23 cellular contexts compared by ENCODE assay signal in the genomic region with DNA sequence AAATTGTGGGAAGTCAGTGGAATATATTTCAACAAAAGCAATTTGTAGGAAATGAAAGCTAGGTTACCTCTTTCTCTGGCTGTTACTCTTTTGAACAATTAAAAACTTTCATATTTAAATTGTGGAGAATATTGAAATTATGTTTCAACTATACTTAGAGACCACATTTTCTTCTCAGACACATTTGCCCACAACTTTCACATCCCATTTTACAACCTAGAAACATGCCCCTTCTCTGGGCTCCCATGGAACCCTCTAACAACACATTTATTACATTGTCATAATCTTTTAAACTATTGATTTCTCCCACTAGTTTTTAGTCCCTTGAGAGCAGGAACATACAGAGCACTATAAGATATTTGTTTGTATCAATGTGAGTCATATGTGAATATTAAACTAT.
DNase-seq lines count a peak whose midpoint lies in the region; ATAC-seq and TF ChIP-seq lines count a peak whose summit lies in the region.
"Had no signal": no experiment of that assay in that cellular context is flagged by ENCODE, and none has a peak within 500 bp of the region (broad histone marks: within the 10 kb centered on the region; RNA-seq: fewer than 3 reads in every experiment).

No MANE protein-coding gene starts in this region.

- no peak overlapping the region for H3K14ac ChIP-seq in H9 (ENCODE audit: insufficient read depth, low read length)

- no peaks in the 10 kb centered on the region for H3K27me3 ChIP-seq in H9 (ENCODE audit: insufficient read depth, low read length)
- H3K27me3 ChIP-seq: SJCRH30 had no signal

- CTCF ChIA-PET in activated CD8-positive, alpha-beta T cell treated with anti-CD3 and anti-CD28 coated beads, Interleukin-2, amount 10 ng/mL, durations not matched to agents 7 days and 5 days (lab: Charles Lee), result no interaction called here

- no peak overlapping the region for H3T11ph ChIP-seq in H9 (ENCODE audit: low read length)

- H2BK5ac ChIP-seq in H9 (ENCODE audit: insufficient read length, low read length), result no peak overlapping the region

- H2BK12ac ChIP-seq in H9 (ENCODE audit: insufficient read length, low read depth, low read length), result no peak overlapping the region

- H3K9me3 Mint-ChIP-seq in H9, result no peaks in the 10 kb centered on the region
- H3K9me3 Mint-ChIP-seq in activated CD8-positive, alpha-beta T cell treated with anti-CD3 and anti-CD28 coated beads, Interleukin-2, amount 10 ng/mL, durations not matched to agents 7 days and 5 days (ENCODE audit: insufficient read depth), result no peaks in the 10 kb centered on the region
- H3K9me3 Mint-ChIP-seq: CD8-positive, alpha-beta T cell; T-helper 1 cell treated with Interleukin-12 subunit alpha and Interleukin-12 subunit beta and Interleukin-4 antibody, amounts not matched to agents 30 μg/mL and 1 μg/mL, for 36 hours had no signal

- no peak overlapping the region for H2AFZ ChIP-seq in H9 (ENCODE audit: low read length)

- no peaks in the 10 kb centered on the region for H3K27me3 Mint-ChIP-seq in H9 (ENCODE audit: low read depth)
- no peaks in the 10 kb centered on the region for H3K27me3 Mint-ChIP-seq in activated CD8-positive, alpha-beta T cell treated with anti-CD3 and anti-CD28 coated beads, Interleukin-2, amount 10 ng/mL, durations not matched to agents 7 days and 5 days (ENCODE audit: low read depth)

- no peaks in the 10 kb centered on the region for H3K9me3 ChIP-seq in H9 (ENCODE audit: control insufficient read depth, low read depth, low read length)
- H3K9me3 ChIP-seq: SJCRH30 had no signal

- no peak overlapping the region; a peak in 1 of 7 replicates for H3K27ac Mint-ChIP-seq in H9
- H3K27ac Mint-ChIP-seq in activated CD8-positive, alpha-beta T cell treated with anti-CD3 and anti-CD28 coated beads, Interleukin-2, amount 10 ng/mL, durations not matched to agents 7 days and 5 days, result no peak overlapping the region
- H3K27ac Mint-ChIP-seq: CD8-positive, alpha-beta T cell; T-helper 1 cell treated with Interleukin-12 subunit alpha and Interleukin-12 subunit beta and Interleukin-4 antibody, amounts not matched to agents 30 μg/mL and 1 μg/mL, for 36 hours had no signal

- H4K91ac ChIP-seq in H9 (ENCODE audit: insufficient read length, low read depth, low read length), result no peak overlapping the region

- H3K4me1 Mint-ChIP-seq in H9, result 0 out of 4 replicates have a peak, but pooled peaks cover 3 to 4% of the 10 kb centered on the region in 2 experiments
- no peaks in the 10 kb centered on the region for H3K4me1 Mint-ChIP-seq in activated CD8-positive, alpha-beta T cell treated with anti-CD3 and anti-CD28 coated beads, Interleukin-2, amount 10 ng/mL, durations not matched to agents 7 days and 5 days (ENCODE audit: low read depth)

- H2BK20ac ChIP-seq in H9 (ENCODE audit: low read depth, low read length, poor library complexity, severe bottlenecking), result no peak overlapping the region

- no peaks in the 10 kb centered on the region for H3K36me3 Mint-ChIP-seq in H9 (ENCODE audit: insufficient read depth in 1 of 3, low read depth in 3 of 3)
- no peaks in the 10 kb centered on the region for H3K36me3 Mint-ChIP-seq in activated CD8-positive, alpha-beta T cell treated with anti-CD3 and anti-CD28 coated beads, Interleukin-2, amount 10 ng/mL, durations not matched to agents 7 days and 5 days (ENCODE audit: low read depth)
- H3K36me3 Mint-ChIP-seq: CD8-positive, alpha-beta T cell had no signal

- H2AK5ac ChIP-seq in H9 (ENCODE audit: insufficient read length, low read length), result no peak overlapping the region

- ATAC-seq in GM19468 (IDR thresholded peaks at IDR 0.05; ENCODE audit: extremely low read depth, unreplicated experiment), result peak; percentile 29
- ATAC-seq in activated CD4-positive, CD25-positive, alpha-beta regulatory T cell treated with anti-CD3 and anti-CD28 coated beads, Interleukin-2, amount 50 U/mL, for 24 hours, result no peak
- ATAC-seq in activated CD8-positive, alpha-beta T cell treated with anti-CD3 and anti-CD28 coated beads, Interleukin-2, amount 10 ng/mL, durations not matched to agents 7 days and 5 days, result no peak
- ATAC-seq: CD8-positive, alpha-beta T cell; HCT116 had no signal

- H3K23ac ChIP-seq in H9 (ENCODE audit: insufficient read length, low read depth, low read length), result no peak overlapping the region

- no peak for TF ChIP-seq CTCF in H9 (conservative IDR thresholded peaks at IDR 0.05)

- H3K4me2 ChIP-seq in H9 (ENCODE audit: insufficient read depth, insufficient read length, low read length), result no peak overlapping the region

- POLR2A ChIA-PET in activated CD8-positive, alpha-beta T cell treated with anti-CD3 and anti-CD28 coated beads, Interleukin-2, amount 10 ng/mL, durations not matched to agents 7 days and 5 days (lab: Charles Lee), result no interaction called here

- no peaks in the 10 kb centered on the region for H4K20me1 ChIP-seq in H9 (ENCODE audit: control insufficient read depth, insufficient read depth, insufficient read length)

- no peak overlapping the region for H3K18ac ChIP-seq in H9 (ENCODE audit: insufficient read length, low read depth, low read length)

- H3K4me1 ChIP-seq in H9 (ENCODE audit: insufficient read depth, low read length), result no peaks in the 10 kb centered on the region
- H3K4me1 ChIP-seq: SJCRH30 had no signal

- H3K79me1 ChIP-seq in H9 (ENCODE audit: insufficient read depth, low read depth, low read length, poor library complexity, severe bottlenecking), result no peaks in the 10 kb centered on the region

- H3K4ac ChIP-seq in H9 (ENCODE audit: low read depth, low read length), result no peak overlapping the region

- no peak overlapping the region for H4K8ac ChIP-seq in H9 (replicated peaks; ENCODE audit: insufficient read length, low read depth, low read length)

- no peaks in the 10 kb centered on the region for H3K79me2 ChIP-seq in H9 (ENCODE audit: insufficient read depth, low read length)

- no peaks in the 10 kb centered on the region for H3K23me2 ChIP-seq in H9 (ENCODE audit: insufficient read length, low read depth, low read length, poor library complexity, severe bottlenecking)

- H3K27ac ChIP-seq in H9 (ENCODE audit: insufficient read length, low read depth, low read length), result no peak overlapping the region
- H3K27ac ChIP-seq: RWPE1, SJCRH30 had no signal

- DNase-seq in SIG-M5 treated with dmso at 0.1 percent for 504 hours (lab: John Stamatoyannopoulos, UW; ENCODE audit: unreplicated experiment), result peak; percentile 35
- DNase-seq in SIG-M5 (lab: John Stamatoyannopoulos, UW), result no peak
- peak; percentile 72 for DNase-seq in MV-4-11 (lab: John Stamatoyannopoulos, UW)
- no peak for DNase-seq in H9
- DNase-seq in activated CD8-positive, alpha-beta T cell treated with anti-CD3 and anti-CD28 coated beads, Interleukin-2, amount 10 ng/mL, durations not matched to agents 7 days and 5 days, result no peak
- DNase-seq: AML-193; C1 segment of cervical spinal cord; CD8-positive, alpha-beta T cell; DND-41; GOT3; Kasumi-1; NCI-H1092 treated with DMSO at 0.1 percent for 48 hours; NCI-H146; NCI-H2029; NCI-H226; NCI-H510A treated with DMSO at 0.1 percent for 48 hours; NCI-H748 treated with DMSO at 0.1 percent for 48 hours; SJCRH30 had no signal

- H3K56ac ChIP-seq in H9 (ENCODE audit: insufficient read length, low read depth, low read length), result no peak overlapping the region

- H2BK15ac ChIP-seq in H9 (ENCODE audit: low read depth, low read length), result no peak overlapping the region

- no peak overlapping the region for H3K9ac ChIP-seq in H9 (ENCODE audit: extremely low read depth, insufficient read length, low read length)

- no peak overlapping the region for H3K4me3 Mint-ChIP-seq in H9
- H3K4me3 Mint-ChIP-seq in activated CD8-positive, alpha-beta T cell treated with anti-CD3 and anti-CD28 coated beads, Interleukin-2, amount 10 ng/mL, durations not matched to agents 7 days and 5 days, result no peak overlapping the region
- H3K4me3 Mint-ChIP-seq: CD8-positive, alpha-beta T cell; T-helper 1 cell treated with Interleukin-12 subunit alpha and Interleukin-12 subunit beta and Interleukin-4 antibody, amounts not matched to agents 30 μg/mL and 1 μg/mL, for 36 hours had no signal

- H2BK120ac ChIP-seq in H9 (ENCODE audit: low read depth, low read length, poor library complexity, severe bottlenecking), result no peak overlapping the region

- no peak overlapping the region for H4K5ac ChIP-seq in H9 (ENCODE audit: insufficient read length, low read depth, low read length)

Comparison
In these comparisons a context has a peak if more than half of its experiments do, and no peak if none do; other contexts are left out.
1. DNase-seq: peak in SIG-M5 treated with dmso at 0.1 percent for 504 hours (single experiment) and MV-4-11 (single experiment); none in SIG-M5 (single experiment), H9 (single experiment) and activated CD8-positive, alpha-beta T cell treated with anti-CD3 and anti-CD28 coated beads, Interleukin-2, amount 10 ng/mL, durations not matched to agents 7 days and 5 days (single experiment).